8 cellular contexts compared by ENCODE assay signal in genomic region chr3:5194801-5195509, GRCh38.
DNase-seq lines count a peak whose midpoint lies in the region; ATAC-seq and TF ChIP-seq lines count a peak whose summit lies in the region.

No MANE protein-coding gene starts in this region.

- DNase-seq in DND-41 (peak; percentile 58), T-helper 9 cell (peak; percentile 16), fibroblast of pulmonary artery (ENCODE audit: low read depth) (peak; percentile 87), NCI-H345 (lab: John Stamatoyannopoulos, UW) (no peak), NCI-H526 (lab: John Stamatoyannopoulos, UW) (no peak)
- DNase-seq in stimulated activated CD8-positive, alpha-beta memory T cell treated with anti-CD3 and anti-CD28 coated beads, Interleukin-15, amount 100 ng/mL, for 1 hour (ENCODE audit: low read depth), result peak; percentile 27

- peak overlapping the region; percentile 94 for H3K27ac ChIP-seq in DND-41 (ENCODE audit: low read length)

- peaks cover 91% of the 10 kb centered on the region for H3K79me2 ChIP-seq in DND-41 (ENCODE audit: insufficient read depth, low read length)

- peak; percentile 52 for ATAC-seq in DND-41 (ENCODE audit: insufficient read depth, low read depth)
- ATAC-seq in GM19467 (IDR thresholded peaks at IDR 0.05; ENCODE audit: unreplicated experiment), result peak; percentile 35
- peak; percentile 19 for ATAC-seq in HG03558 (IDR thresholded peaks at IDR 0.05; ENCODE audit: extremely low read depth, unreplicated experiment)

- H3K4me2 ChIP-seq in DND-41 (ENCODE audit: insufficient read depth, low read length), result peak overlapping the region; percentile 55

- TF ChIP-seq CTCF in DND-41 (IDR thresholded peaks at IDR 0.05; ENCODE audit: borderline replicate concordance, extremely low read depth, low read length, poor library complexity, severe bottlenecking), result no peak
- TF ChIP-seq CTCF in fibroblast of pulmonary artery (IDR thresholded peaks at IDR 0.05; ENCODE audit: low read length, missing control alignments), result no peak

- no peaks in the 10 kb centered on the region for H3K27me3 ChIP-seq in DND-41 (ENCODE audit: insufficient read depth, low read length, poor library complexity)

- H3K36me3 ChIP-seq in DND-41 (ENCODE audit: insufficient read depth, low read length), result peaks cover 76% of the 10 kb centered on the region

- H2AFZ ChIP-seq in DND-41 (ENCODE audit: low read depth, low read length), result no peak overlapping the region

- H4K20me1 ChIP-seq in DND-41 (ENCODE audit: insufficient read depth, low read length), result peaks cover 6% of the 10 kb centered on the region; the same call in 1 of the 2 replicates

- peaks cover 93% of the 10 kb centered on the region for H3K4me1 ChIP-seq in DND-41 (ENCODE audit: insufficient read depth, low read length)

- H3K4me3 ChIP-seq in DND-41 (ENCODE audit: low read depth in 1 of 2, low read length in 2 of 2) (peak overlapping the region in 1 of 2 experiments; percentile 42; a peak in 2 of 4 replicates), fibroblast of pulmonary artery (replicated peaks; ENCODE audit: low read depth, low read length) (no peak overlapping the region)

- H3K9ac ChIP-seq in DND-41 (ENCODE audit: low read depth, low read length), result peak overlapping the region; percentile 51

- H3K9me3 ChIP-seq in DND-41 (ENCODE audit: insufficient read depth, low read length, severe bottlenecking), result no peaks in the 10 kb centered on the region

Comparison
In these comparisons a context has a peak if more than half of its experiments do, and no peak if none do; other contexts are left out.
1. DNase-seq: peak in DND-41 (single experiment), T-helper 9 cell (single experiment), fibroblast of pulmonary artery (single experiment) and stimulated activated CD8-positive, alpha-beta memory T cell treated with anti-CD3 and anti-CD28 coated beads, Interleukin-15, amount 100 ng/mL, for 1 hour (single experiment); none in NCI-H345 (single experiment) and NCI-H526 (0 of 2).
2. Peak in every context shown above with its lines, with median percentiles within 50 percentile points of each other: ATAC-seq.